In genomic region chr2:71575966-71576365, GRCh38 we compare ENCODE assay signal across 29 cellular contexts.
DNase-seq lines count a peak whose midpoint lies in the region; ATAC-seq and TF ChIP-seq lines count a peak whose summit lies in the region.
"Had no signal": no experiment of that assay in that cellular context is flagged by ENCODE, and none has a peak within 500 bp of the region (broad histone marks: within the 10 kb centered on the region; RNA-seq: fewer than 3 reads in every experiment).

No MANE protein-coding gene starts in this region.

- no peak overlapping the region for H3K4me3 Mint-ChIP-seq in MCF 10A (ENCODE audit: unreplicated experiment)
- H3K4me3 Mint-ChIP-seq in endothelial cell (ENCODE audit: unreplicated experiment) = peak overlapping the region; percentile 51
- no peak overlapping the region for H3K4me3 Mint-ChIP-seq in neural crest cell
- H3K4me3 Mint-ChIP-seq in CD8-positive, alpha-beta memory T cell = no peak overlapping the region
- H3K4me3 Mint-ChIP-seq: activated CD4-positive, alpha-beta T cell treated with anti-CD3 and anti-CD28 coated beads for 36 hours; activated CD8-positive, alpha-beta T cell treated with anti-CD3 and anti-CD28 coated beads for 36 hours; activated T-helper 17 cell treated with anti-CD3 and anti-CD28 coated beads, Interleukin-2, amount 50 U/mL, for 72 hours; type B pancreatic cell had no signal

- TF ChIP-seq POLR2A in breast epithelium (IDR thresholded peaks at IDR 0.05) = no peak

- H3K9me3 Mint-ChIP-seq in MCF 10A (ENCODE audit: unreplicated experiment) (no peaks in the 10 kb centered on the region), endothelial cell (ENCODE audit: unreplicated experiment) (no peaks in the 10 kb centered on the region), neural crest cell (no peaks in the 10 kb centered on the region)
- no peaks in the 10 kb centered on the region for H3K9me3 Mint-ChIP-seq in CD8-positive, alpha-beta memory T cell
- H3K9me3 Mint-ChIP-seq: activated CD8-positive, alpha-beta T cell treated with anti-CD3 and anti-CD28 coated beads for 36 hours; activated T-helper 17 cell treated with anti-CD3 and anti-CD28 coated beads, Interleukin-2, amount 50 U/mL, for 72 hours; type B pancreatic cell had no signal

- POLR2A ChIA-PET in MCF 10A (lab: Yijun Ruan, JAX) = no interaction called here
- POLR2A ChIA-PET in CD8-positive, alpha-beta memory T cell (lab: Charles Lee) = no interaction called here

- ATAC-seq in HG03520 (IDR thresholded peaks at IDR 0.05; ENCODE audit: unreplicated experiment) = no peak
- ATAC-seq: activated CD4-positive, alpha-beta T cell treated with anti-CD3 and anti-CD28 coated beads for 36 hours; activated CD8-positive, alpha-beta T cell treated with anti-CD3 and anti-CD28 coated beads for 36 hours; left ventricle myocardium superior had no signal

- DNase-seq in breast epithelium (ENCODE audit: low spot score in 2 of 2) (no peak), MCF 10A (ENCODE audit: unreplicated experiment) (no peak), endothelial cell (ENCODE audit: low spot score) (no peak), neural crest cell (ENCODE audit: low read depth, low spot score) (no peak), Kasumi-1 (lab: John Stamatoyannopoulos, UW) (no peak), NCI-H1417 (lab: John Stamatoyannopoulos, UW) (no peak)
- no peak for DNase-seq in CD8-positive, alpha-beta memory T cell
- DNase-seq: activated CD4-positive, alpha-beta T cell treated with anti-CD3 and anti-CD28 coated beads for 36 hours; activated CD8-positive, alpha-beta memory T cell treated with anti-CD3 and anti-CD28 coated beads, Interleukin-2, amount 50 U/mL, for 48 hours; activated CD8-positive, alpha-beta T cell treated with anti-CD3 and anti-CD28 coated beads for 36 hours; activated naive CD4-positive, alpha-beta T cell treated with anti-CD3 and anti-CD28 coated beads, Interleukin-2, amount 50 U/mL, for 16 hours; COR-L47; DMS53; effector memory CD4-positive, alpha-beta T cell; glutamatergic neuron; NCI-H2081; NCI-H524 treated with DMSO at 0.1 percent for 48 hours; Peyer's patch; SIG-M5; stimulated activated CD4-positive, alpha-beta T cell treated with anti-CD3 and anti-CD28 coated beads, Interleukin-15, amount 100 ng/mL, for 24 hours; stimulated activated CD4-positive, alpha-beta T cell treated with anti-CD3 and anti-CD28 coated beads, Interleukin-4, amount 100 ng/mL, for 4 hours had no signal

- no peak overlapping the region for H3K4me3 ChIP-seq in breast epithelium
- H3K4me3 ChIP-seq in CD8-positive, alpha-beta memory T cell (ENCODE audit: low read length) = no peak overlapping the region
- H3K4me3 ChIP-seq: coronary artery, Peyer's patch, psoas muscle had no signal

- CTCF ChIA-PET in MCF 10A (lab: Yijun Ruan, JAX) = no interaction called here
- CTCF ChIA-PET in CD8-positive, alpha-beta memory T cell (lab: Charles Lee) = no interaction called here

- no peaks in the 10 kb centered on the region for H3K27me3 ChIP-seq in breast epithelium
- H3K27me3 ChIP-seq in CD8-positive, alpha-beta memory T cell (ENCODE audit: insufficient read depth, low read length, poor library complexity, severe bottlenecking) = no peaks in the 10 kb centered on the region
- H3K27me3 ChIP-seq: neutrophil, Peyer's patch had no signal

- no TSS peak for BruUV-seq in MCF 10A (replicated peaks; lab: Mats Ljungman, UMichigan)

- H3K36me3 Mint-ChIP-seq in MCF 10A (ENCODE audit: insufficient read depth, unreplicated experiment) (no peaks in the 10 kb centered on the region), endothelial cell (ENCODE audit: low read depth, unreplicated experiment) (peaks cover 55% of the 10 kb centered on the region), neural crest cell (ENCODE audit: low read depth) (no peaks in the 10 kb centered on the region)
- peaks cover 0 to 1% (median 0%) of the 10 kb centered on the region in 3 donors for H3K36me3 Mint-ChIP-seq in CD8-positive, alpha-beta memory T cell
- H3K36me3 Mint-ChIP-seq: type B pancreatic cell had no signal

- no peaks in the 10 kb centered on the region for H3K27me3 Mint-ChIP-seq in MCF 10A (ENCODE audit: insufficient read depth, unreplicated experiment)
- H3K27me3 Mint-ChIP-seq in endothelial cell (ENCODE audit: unreplicated experiment) = peaks cover 33% of the 10 kb centered on the region
- H3K27me3 Mint-ChIP-seq in neural crest cell (ENCODE audit: low read depth) = no peaks in the 10 kb centered on the region
- peaks cover 3 to 4% of the 10 kb centered on the region in 2 donors for H3K27me3 Mint-ChIP-seq in CD8-positive, alpha-beta memory T cell
- H3K27me3 Mint-ChIP-seq: activated CD4-positive, alpha-beta T cell treated with anti-CD3 and anti-CD28 coated beads for 36 hours; activated CD8-positive, alpha-beta T cell treated with anti-CD3 and anti-CD28 coated beads for 36 hours; activated T-helper 17 cell treated with anti-CD3 and anti-CD28 coated beads, Interleukin-2, amount 50 U/mL, for 72 hours had no signal

- TF ChIP-seq CTCF in breast epithelium (IDR thresholded peaks at IDR 0.05) = no peak
- TF ChIP-seq CTCF in MCF 10A (IDR thresholded peaks at IDR 0.05; ENCODE audit: unreplicated experiment) = no peak
- no peak for TF ChIP-seq CTCF in endothelial cell (IDR thresholded peaks at IDR 0.05; ENCODE audit: unreplicated experiment)
- TF ChIP-seq CTCF in neural crest cell (conservative IDR thresholded peaks at IDR 0.05) = no peak

- H3K27ac Mint-ChIP-seq in MCF 10A (ENCODE audit: low read depth, unreplicated experiment) = no peak overlapping the region
- no peak overlapping the region for H3K27ac Mint-ChIP-seq in endothelial cell (ENCODE audit: unreplicated experiment)
- H3K27ac Mint-ChIP-seq in neural crest cell (ENCODE audit: unreplicated experiment) = peak overlapping the region; percentile 57
- no peak overlapping the region for H3K27ac Mint-ChIP-seq in CD8-positive, alpha-beta memory T cell
- H3K27ac Mint-ChIP-seq: activated CD4-positive, alpha-beta T cell treated with anti-CD3 and anti-CD28 coated beads for 36 hours; activated CD8-positive, alpha-beta T cell treated with anti-CD3 and anti-CD28 coated beads for 36 hours; activated T-helper 17 cell treated with anti-CD3 and anti-CD28 coated beads, Interleukin-2, amount 50 U/mL, for 72 hours; type B pancreatic cell had no signal

- intact Hi-C loops in breast epithelium (cut with DNase I; ENCODE audit: low total_unique reads) = no loop called here
- intact Hi-C loops in MCF 10A (cut with micrococcal nuclease) = no loop called here

- no peaks in the 10 kb centered on the region for H3K4me1 ChIP-seq in breast epithelium
- H3K4me1 ChIP-seq in CD8-positive, alpha-beta memory T cell (ENCODE audit: insufficient read depth, low read length) = no peaks in the 10 kb centered on the region
- H3K4me1 ChIP-seq: Peyer's patch had no signal

- H3K4me1 Mint-ChIP-seq in MCF 10A (ENCODE audit: insufficient read depth, unreplicated experiment) (no peaks in the 10 kb centered on the region), endothelial cell (ENCODE audit: unreplicated experiment) (peaks cover 8% of the 10 kb centered on the region), neural crest cell (peaks cover 18% of the 10 kb centered on the region)
- H3K4me1 Mint-ChIP-seq in CD8-positive, alpha-beta memory T cell = no peaks in the 10 kb centered on the region
- H3K4me1 Mint-ChIP-seq: activated CD4-positive, alpha-beta T cell treated with anti-CD3 and anti-CD28 coated beads for 36 hours; activated T-helper 17 cell treated with anti-CD3 and anti-CD28 coated beads, Interleukin-2, amount 50 U/mL, for 72 hours had no signal

- H3K9me3 ChIP-seq in breast epithelium = no peaks in the 10 kb centered on the region
- H3K9me3 ChIP-seq in CD8-positive, alpha-beta memory T cell (ENCODE audit: low read length) = no peaks in the 10 kb centered on the region
- H3K9me3 ChIP-seq: Peyer's patch, psoas muscle had no signal

- H3K36me3 ChIP-seq in breast epithelium = no peaks in the 10 kb centered on the region
- H3K36me3 ChIP-seq in CD8-positive, alpha-beta memory T cell (ENCODE audit: insufficient read depth, low read length) = no peaks in the 10 kb centered on the region
- H3K36me3 ChIP-seq: Peyer's patch had no signal

- peak overlapping the region; percentile 48 to 86 for H3K27ac ChIP-seq in breast epithelium
- no peak overlapping the region for H3K27ac ChIP-seq in CD8-positive, alpha-beta memory T cell (ENCODE audit: low read depth, low read length)
- H3K27ac ChIP-seq: 22Rv1, neutrophil, Peyer's patch, psoas muscle had no signal
